In genomic region chr2:126975671-126976655, GRCh38 we compare ENCODE assay signal across 1 cellular context.
TF ChIP-seq lines count a peak whose summit lies in the region.

No MANE protein-coding gene starts in this region.

TF ChIP-seq in HepG2, 621 proteins besides CTCF, POLR2A, EP300 and RAD21 (continues in another document):
- TF ChIP-seq, protein P1, sequence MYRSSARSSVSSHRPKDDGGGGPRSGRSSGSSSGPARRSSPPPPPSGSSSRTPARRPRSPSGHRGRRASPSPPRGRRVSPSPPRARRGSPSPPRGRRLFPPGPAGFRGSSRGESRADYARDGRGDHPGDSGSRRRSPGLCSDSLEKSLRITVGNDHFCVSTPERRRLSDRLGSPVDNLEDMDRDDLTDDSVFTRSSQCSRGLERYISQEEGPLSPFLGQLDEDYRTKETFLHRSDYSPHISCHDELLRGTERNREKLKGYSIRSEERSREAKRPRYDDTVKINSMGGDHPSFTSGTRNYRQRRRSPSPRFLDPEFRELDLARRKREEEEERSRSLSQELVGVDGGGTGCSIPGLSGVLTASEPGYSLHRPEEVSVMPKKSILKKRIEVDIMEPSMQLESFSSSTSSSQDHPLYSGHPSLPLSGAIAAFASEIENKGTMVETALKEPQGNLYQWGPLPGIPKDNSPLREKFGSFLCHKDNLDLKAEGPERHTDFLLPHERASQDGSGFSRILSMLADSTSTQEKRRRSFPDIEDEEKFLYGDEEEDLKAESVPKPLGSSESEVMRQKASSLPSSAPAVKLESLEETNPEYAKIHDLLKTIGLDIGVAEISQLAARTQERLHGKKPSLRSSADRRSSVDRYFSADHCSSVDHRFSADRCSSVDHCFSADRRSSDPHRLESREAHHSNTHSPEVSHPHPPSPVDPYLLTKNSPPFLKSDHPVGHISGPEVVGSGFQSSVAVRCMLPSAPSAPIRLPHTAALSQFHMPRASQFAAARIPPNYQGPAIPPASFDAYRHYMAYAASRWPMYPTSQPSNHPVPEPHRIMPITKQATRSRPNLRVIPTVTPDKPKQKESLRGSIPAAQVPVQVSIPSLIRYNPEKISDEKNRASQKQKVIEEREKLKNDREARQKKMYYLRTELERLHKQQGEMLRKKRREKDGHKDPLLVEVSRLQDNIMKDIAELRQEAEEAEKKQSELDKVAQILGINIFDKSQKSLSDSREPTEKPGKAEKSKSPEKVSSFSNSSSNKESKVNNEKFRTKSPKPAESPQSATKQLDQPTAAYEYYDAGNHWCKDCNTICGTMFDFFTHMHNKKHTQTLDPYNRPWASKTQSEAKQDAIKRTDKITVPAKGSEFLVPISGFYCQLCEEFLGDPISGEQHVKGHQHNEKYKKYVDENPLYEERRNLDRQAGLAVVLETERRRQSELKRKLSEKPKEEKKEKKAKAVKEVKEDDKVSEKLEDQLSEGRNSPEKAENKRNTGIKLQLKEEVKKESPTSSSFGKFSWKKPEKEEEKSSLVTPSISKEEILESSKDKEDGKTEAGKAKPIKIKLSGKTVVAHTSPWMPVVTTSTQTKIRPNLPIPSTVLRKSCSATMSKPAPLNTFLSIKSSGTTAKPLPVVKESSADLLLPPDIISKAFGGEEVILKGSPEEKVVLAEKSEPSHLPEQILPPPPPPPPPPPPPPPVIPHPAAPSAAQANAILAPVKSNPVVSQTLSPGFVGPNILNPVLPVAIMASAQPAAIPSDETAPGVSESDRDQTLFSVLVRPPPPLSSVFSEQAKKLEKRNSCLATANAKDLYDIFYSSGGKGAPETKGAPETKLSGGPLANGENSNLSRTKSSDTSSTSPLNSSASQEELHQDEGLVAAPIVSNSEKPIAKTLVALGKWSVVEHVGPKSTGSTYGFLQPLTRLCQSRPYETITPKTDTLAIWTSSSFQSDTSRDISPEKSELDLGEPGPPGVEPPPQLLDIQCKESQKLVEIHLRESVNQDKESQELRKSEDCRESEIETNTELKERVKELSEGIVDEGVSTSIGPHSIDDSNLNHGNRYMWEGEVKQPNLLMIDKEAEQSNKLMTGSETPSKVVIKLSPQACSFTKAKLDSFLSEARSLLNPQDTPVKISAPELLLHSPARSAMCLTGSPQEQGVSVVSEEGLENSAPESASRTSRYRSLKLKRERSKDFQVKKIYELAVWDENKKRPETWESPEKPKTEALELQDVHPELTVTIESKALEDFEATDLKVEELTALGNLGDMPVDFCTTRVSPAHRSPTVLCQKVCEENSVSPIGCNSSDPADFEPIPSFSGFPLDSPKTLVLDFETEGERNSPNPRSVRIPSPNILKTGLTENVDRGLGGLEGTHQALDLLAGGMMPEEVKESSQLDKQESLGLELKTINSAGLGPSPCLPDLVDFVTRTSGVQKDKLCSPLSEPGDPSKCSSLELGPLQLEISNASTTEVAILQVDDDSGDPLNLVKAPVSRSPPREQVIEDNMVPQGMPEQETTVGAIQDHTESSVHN (CRISPR knock-in tag; IDR thresholded peaks at IDR 0.05): no peak
- TF ChIP-seq ARID4A (CRISPR knock-in tag; IDR thresholded peaks at IDR 0.05; ENCODE audit: borderline replicate concordance): no peak
- TF ChIP-seq ARNTL (CRISPR knock-in tag; IDR thresholded peaks at IDR 0.05): no peak
- TF ChIP-seq, protein P2, sequence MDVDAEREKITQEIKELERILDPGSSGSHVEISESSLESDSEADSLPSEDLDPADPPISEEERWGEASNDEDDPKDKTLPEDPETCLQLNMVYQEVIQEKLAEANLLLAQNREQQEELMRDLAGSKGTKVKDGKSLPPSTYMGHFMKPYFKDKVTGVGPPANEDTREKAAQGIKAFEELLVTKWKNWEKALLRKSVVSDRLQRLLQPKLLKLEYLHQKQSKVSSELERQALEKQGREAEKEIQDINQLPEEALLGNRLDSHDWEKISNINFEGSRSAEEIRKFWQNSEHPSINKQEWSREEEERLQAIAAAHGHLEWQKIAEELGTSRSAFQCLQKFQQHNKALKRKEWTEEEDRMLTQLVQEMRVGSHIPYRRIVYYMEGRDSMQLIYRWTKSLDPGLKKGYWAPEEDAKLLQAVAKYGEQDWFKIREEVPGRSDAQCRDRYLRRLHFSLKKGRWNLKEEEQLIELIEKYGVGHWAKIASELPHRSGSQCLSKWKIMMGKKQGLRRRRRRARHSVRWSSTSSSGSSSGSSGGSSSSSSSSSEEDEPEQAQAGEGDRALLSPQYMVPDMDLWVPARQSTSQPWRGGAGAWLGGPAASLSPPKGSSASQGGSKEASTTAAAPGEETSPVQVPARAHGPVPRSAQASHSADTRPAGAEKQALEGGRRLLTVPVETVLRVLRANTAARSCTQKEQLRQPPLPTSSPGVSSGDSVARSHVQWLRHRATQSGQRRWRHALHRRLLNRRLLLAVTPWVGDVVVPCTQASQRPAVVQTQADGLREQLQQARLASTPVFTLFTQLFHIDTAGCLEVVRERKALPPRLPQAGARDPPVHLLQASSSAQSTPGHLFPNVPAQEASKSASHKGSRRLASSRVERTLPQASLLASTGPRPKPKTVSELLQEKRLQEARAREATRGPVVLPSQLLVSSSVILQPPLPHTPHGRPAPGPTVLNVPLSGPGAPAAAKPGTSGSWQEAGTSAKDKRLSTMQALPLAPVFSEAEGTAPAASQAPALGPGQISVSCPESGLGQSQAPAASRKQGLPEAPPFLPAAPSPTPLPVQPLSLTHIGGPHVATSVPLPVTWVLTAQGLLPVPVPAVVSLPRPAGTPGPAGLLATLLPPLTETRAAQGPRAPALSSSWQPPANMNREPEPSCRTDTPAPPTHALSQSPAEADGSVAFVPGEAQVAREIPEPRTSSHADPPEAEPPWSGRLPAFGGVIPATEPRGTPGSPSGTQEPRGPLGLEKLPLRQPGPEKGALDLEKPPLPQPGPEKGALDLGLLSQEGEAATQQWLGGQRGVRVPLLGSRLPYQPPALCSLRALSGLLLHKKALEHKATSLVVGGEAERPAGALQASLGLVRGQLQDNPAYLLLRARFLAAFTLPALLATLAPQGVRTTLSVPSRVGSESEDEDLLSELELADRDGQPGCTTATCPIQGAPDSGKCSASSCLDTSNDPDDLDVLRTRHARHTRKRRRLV (CRISPR knock-in tag; IDR thresholded peaks at IDR 0.05): no peak
- no peak for TF ChIP-seq CHD2 (IDR thresholded peaks at IDR 0.05; ENCODE audit: low read depth, low read length)
- peak; percentile 38; the same call in 1 of the 2 replicates for TF ChIP-seq MTA1 (CRISPR knock-in tag; IDR thresholded peaks at IDR 0.05; ENCODE audit: borderline replicate concordance)
- TF ChIP-seq ZSCAN21 (CRISPR knock-in tag; IDR thresholded peaks at IDR 0.05; ENCODE audit: borderline replicate concordance): no peak
- TF ChIP-seq SNRNP70 (IDR thresholded peaks at IDR 0.05; ENCODE audit: low read depth, low read length): no peak
- no peak for TF ChIP-seq CREM (IDR thresholded peaks at IDR 0.05)
- no peak for TF ChIP-seq CREM (CRISPR knock-in tag; IDR thresholded peaks at IDR 0.05)
- peak; percentile 33; the same call in 1 of the 2 replicates for TF ChIP-seq MYC (CRISPR knock-in tag; IDR thresholded peaks at IDR 0.05; ENCODE audit: borderline replicate concordance)
- no peak for TF ChIP-seq AGO2 (optimal IDR thresholded peaks at IDR 0.05; ENCODE audit: low read depth, low read length)
- TF ChIP-seq HMGA1 (CRISPR knock-in tag; conservative IDR thresholded peaks at IDR 0.05): no peak
- no peak for TF ChIP-seq SMARCC2 (IDR thresholded peaks at IDR 0.05)
- TF ChIP-seq ZNF101 (CRISPR knock-in tag; IDR thresholded peaks at IDR 0.05; ENCODE audit: borderline replicate concordance, low read depth): no peak
- no peak for TF ChIP-seq GZF1 (CRISPR knock-in tag; IDR thresholded peaks at IDR 0.05)
- no peak for TF ChIP-seq ATAD3A (CRISPR knock-in tag; IDR thresholded peaks at IDR 0.05)
- TF ChIP-seq ZNF232 (CRISPR knock-in tag; IDR thresholded peaks at IDR 0.05; ENCODE audit: borderline replicate concordance): no peak; the same call in 1 of the 2 replicates
- no peak for TF ChIP-seq SMARCE1 (IDR thresholded peaks at IDR 0.05; ENCODE audit: borderline replicate concordance)
- TF ChIP-seq, protein P3, sequence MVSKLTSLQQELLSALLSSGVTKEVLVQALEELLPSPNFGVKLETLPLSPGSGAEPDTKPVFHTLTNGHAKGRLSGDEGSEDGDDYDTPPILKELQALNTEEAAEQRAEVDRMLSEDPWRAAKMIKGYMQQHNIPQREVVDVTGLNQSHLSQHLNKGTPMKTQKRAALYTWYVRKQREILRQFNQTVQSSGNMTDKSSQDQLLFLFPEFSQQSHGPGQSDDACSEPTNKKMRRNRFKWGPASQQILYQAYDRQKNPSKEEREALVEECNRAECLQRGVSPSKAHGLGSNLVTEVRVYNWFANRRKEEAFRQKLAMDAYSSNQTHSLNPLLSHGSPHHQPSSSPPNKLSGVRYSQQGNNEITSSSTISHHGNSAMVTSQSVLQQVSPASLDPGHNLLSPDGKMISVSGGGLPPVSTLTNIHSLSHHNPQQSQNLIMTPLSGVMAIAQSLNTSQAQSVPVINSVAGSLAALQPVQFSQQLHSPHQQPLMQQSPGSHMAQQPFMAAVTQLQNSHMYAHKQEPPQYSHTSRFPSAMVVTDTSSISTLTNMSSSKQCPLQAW (CRISPR knock-in tag; IDR thresholded peaks at IDR 0.05): no peak
- TF ChIP-seq MBNL3 (CRISPR knock-in tag; conservative IDR thresholded peaks at IDR 0.05): no peak
- no peak for TF ChIP-seq PHF20 (CRISPR knock-in tag; IDR thresholded peaks at IDR 0.05)
- TF ChIP-seq HOXA3 (CRISPR knock-in tag; IDR thresholded peaks at IDR 0.05): no peak
- TF ChIP-seq ZNF768 (CRISPR knock-in tag; IDR thresholded peaks at IDR 0.05): no peak
- TF ChIP-seq, protein P4, sequence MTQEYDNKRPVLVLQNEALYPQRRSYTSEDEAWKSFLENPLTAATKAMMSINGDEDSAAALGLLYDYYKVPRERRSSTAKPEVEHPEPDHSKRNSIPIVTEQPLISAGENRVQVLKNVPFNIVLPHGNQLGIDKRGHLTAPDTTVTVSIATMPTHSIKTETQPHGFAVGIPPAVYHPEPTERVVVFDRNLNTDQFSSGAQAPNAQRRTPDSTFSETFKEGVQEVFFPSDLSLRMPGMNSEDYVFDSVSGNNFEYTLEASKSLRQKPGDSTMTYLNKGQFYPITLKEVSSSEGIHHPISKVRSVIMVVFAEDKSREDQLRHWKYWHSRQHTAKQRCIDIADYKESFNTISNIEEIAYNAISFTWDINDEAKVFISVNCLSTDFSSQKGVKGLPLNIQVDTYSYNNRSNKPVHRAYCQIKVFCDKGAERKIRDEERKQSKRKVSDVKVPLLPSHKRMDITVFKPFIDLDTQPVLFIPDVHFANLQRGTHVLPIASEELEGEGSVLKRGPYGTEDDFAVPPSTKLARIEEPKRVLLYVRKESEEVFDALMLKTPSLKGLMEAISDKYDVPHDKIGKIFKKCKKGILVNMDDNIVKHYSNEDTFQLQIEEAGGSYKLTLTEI (CRISPR knock-in tag; conservative IDR thresholded peaks at IDR 0.05): no peak
- no peak for TF ChIP-seq ZBTB38 (CRISPR knock-in tag; IDR thresholded peaks at IDR 0.05)
- TF ChIP-seq KLF6 (CRISPR knock-in tag; IDR thresholded peaks at IDR 0.05): no peak
- no peak for TF ChIP-seq PHF21A (CRISPR knock-in tag; IDR thresholded peaks at IDR 0.05)
- TF ChIP-seq ZFP62 (CRISPR knock-in tag; IDR thresholded peaks at IDR 0.05): no peak
- no peak for TF ChIP-seq DBP (CRISPR knock-in tag; IDR thresholded peaks at IDR 0.05; ENCODE audit: not compliant biosample characterization)
- TF ChIP-seq, protein P5, sequence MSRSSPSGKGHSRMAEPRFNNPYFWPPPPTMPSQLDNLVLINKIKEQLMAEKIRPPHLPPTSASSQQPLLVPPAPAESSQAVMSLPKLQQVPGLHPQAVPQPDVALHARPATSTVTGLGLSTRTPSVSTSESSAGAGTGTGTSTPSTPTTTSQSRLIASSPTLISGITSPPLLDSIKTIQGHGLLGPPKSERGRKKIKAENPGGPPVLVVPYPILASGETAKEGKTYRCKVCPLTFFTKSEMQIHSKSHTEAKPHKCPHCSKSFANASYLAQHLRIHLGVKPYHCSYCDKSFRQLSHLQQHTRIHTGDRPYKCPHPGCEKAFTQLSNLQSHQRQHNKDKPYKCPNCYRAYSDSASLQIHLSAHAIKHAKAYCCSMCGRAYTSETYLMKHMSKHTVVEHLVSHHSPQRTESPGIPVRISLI (CRISPR knock-in tag; IDR thresholded peaks at IDR 0.05; ENCODE audit: borderline replicate concordance): no peak
- TF ChIP-seq ESRRA (CRISPR knock-in tag; IDR thresholded peaks at IDR 0.05; ENCODE audit: low read depth): no peak
- no peak for TF ChIP-seq SCMH1 (CRISPR knock-in tag; IDR thresholded peaks at IDR 0.05; ENCODE audit: borderline replicate concordance)
- 0 out of 2 replicates have a peak, but pooled peaks have one; percentile 25 for TF ChIP-seq SP5 (CRISPR knock-in tag; IDR thresholded peaks at IDR 0.05; ENCODE audit: borderline replicate concordance, low read depth)
- no peak for TF ChIP-seq CBX2 (IDR thresholded peaks at IDR 0.05; ENCODE audit: low read depth, low read length)
- TF ChIP-seq CBX2 (CRISPR knock-in tag; IDR thresholded peaks at IDR 0.05; ENCODE audit: low read depth): no peak
- TF ChIP-seq ZNF317 (CRISPR knock-in tag; IDR thresholded peaks at IDR 0.05): no peak
- no peak for TF ChIP-seq CENPX (CRISPR knock-in tag; IDR thresholded peaks at IDR 0.05)
- 0 out of 2 replicates have a peak, but pooled peaks have one; percentile 43 for TF ChIP-seq AKAP8 (CRISPR knock-in tag; IDR thresholded peaks at IDR 0.05)
- TF ChIP-seq MAZ (IDR thresholded peaks at IDR 0.05; ENCODE audit: borderline replicate concordance, low read depth, low read length): no peak
- no peak for TF ChIP-seq MAZ (CRISPR knock-in tag; IDR thresholded peaks at IDR 0.05; ENCODE audit: low read depth)
- no peak for TF ChIP-seq DMAP1 (CRISPR knock-in tag; IDR thresholded peaks at IDR 0.05)
